In genomic region chr1:11979453-11979817, GRCh38 we compare ENCODE assay signal across 9 cellular contexts. TPM values are rescaled to one million over a fixed set of nuclear protein-coding genes. Genes with fewer than 3 reads are reported as not detected.
DNase-seq lines count a peak whose midpoint lies in the region; ATAC-seq lines count a peak whose summit lies in the region.
"Had no signal": no experiment of that assay in that cellular context is flagged by ENCODE, and none has a peak within 500 bp of the region (broad histone marks: within the 10 kb centered on the region; RNA-seq: fewer than 3 reads in every experiment).

No MANE protein-coding gene starts in this region.

- no peaks in the 10 kb centered on the region for H3K27me3 ChIP-seq in BLaER1 treated with 17β-estradiol and CSF1 and Interleukin-3, amounts not matched to agents 10 nM and 100 nM

- no peak for DNase-seq in central memory CD8-positive, alpha-beta T cell (ENCODE audit: low spot score in 2 of 2)
- no peak for DNase-seq in NCI-H345 treated with DMSO at 0.1 percent for 48 hours (lab: John Stamatoyannopoulos, UW; ENCODE audit: unreplicated experiment)

- H3K4me3 ChIP-seq in BLaER1 treated with 17β-estradiol and CSF1 and Interleukin-3, amounts not matched to agents 10 nM and 100 nM = peak overlapping the region; percentile 89 to 100 (median 93)
- H3K4me3 ChIP-seq in mesodermal cell (ENCODE audit: extremely low read depth, insufficient read depth, low read length, poor library complexity, severe bottlenecking) = peak overlapping the region; percentile 99

- H3K4me1 ChIP-seq in BLaER1 treated with 17β-estradiol and CSF1 and Interleukin-3, amounts not matched to agents 10 nM and 100 nM = peaks cover 34 to 67% (median 59%) of the 10 kb centered on the region in 10 experiments
- H3K4me1 ChIP-seq in mesodermal cell (ENCODE audit: control insufficient read depth, insufficient read depth, low read length, poor library complexity, severe bottlenecking) = peaks cover 19% of the 10 kb centered on the region

- H3K4me2 ChIP-seq in BLaER1 treated with 17β-estradiol and CSF1 and Interleukin-3, amounts not matched to agents 10 nM and 100 nM = peak overlapping the region; percentile 76 to 96 (median 89)

- H3K4me3 Mint-ChIP-seq in central memory CD8-positive, alpha-beta T cell = peak overlapping the region; percentile 92

- peak overlapping the region in 10 of 11 experiments; percentile 90 to 97 (median 92); a peak in 18 of 22 replicates for H3K27ac ChIP-seq in BLaER1 treated with 17β-estradiol and CSF1 and Interleukin-3, amounts not matched to agents 10 nM and 100 nM
- H3K27ac ChIP-seq in KOPT-K1 (ENCODE audit: low read depth, low read length, poor library complexity, severe bottlenecking) (peak overlapping the region; percentile 73), mesodermal cell (ENCODE audit: low read depth, low read length, severe bottlenecking) (peak overlapping the region; percentile 94)

- H3K27ac Mint-ChIP-seq in central memory CD8-positive, alpha-beta T cell (ENCODE audit: low read depth) = peak overlapping the region; percentile 98

- ATAC-seq in central memory CD8-positive, alpha-beta T cell (replicated peaks; ENCODE audit: extremely low read depth, poor library complexity, severe bottlenecking) = no peak
- ATAC-seq in GM21360 (IDR thresholded peaks at IDR 0.05; ENCODE audit: unreplicated experiment) = no peak
- ATAC-seq in HG02938 (IDR thresholded peaks at IDR 0.05; ENCODE audit: unreplicated experiment) = no peak
- no peak for ATAC-seq in HG03280 (IDR thresholded peaks at IDR 0.05; ENCODE audit: unreplicated experiment)

- H3K9me3 ChIP-seq in BLaER1 treated with 17β-estradiol and CSF1 and Interleukin-3, amounts not matched to agents 10 nM and 100 nM (replicated peaks in 1 of 11) = no peaks in the 10 kb centered on the region
- H3K9me3 ChIP-seq in KOPT-K1 (ENCODE audit: insufficient read depth, low read length, poor library complexity, severe bottlenecking) (no peaks in the 10 kb centered on the region), mesodermal cell (ENCODE audit: control insufficient read depth, low read length) (no peaks in the 10 kb centered on the region)
- H3K9me3 ChIP-seq: mucosa of descending colon had no signal

- H3K9ac ChIP-seq in BLaER1 treated with 17β-estradiol and CSF1 and Interleukin-3, amounts not matched to agents 10 nM and 100 nM = peak overlapping the region; percentile 93 to 98 (median 96); a peak in 21 of 22 replicates

- 67 to 74% methylated on average over 14 to 15 of the region's 17 CpGs for WGBS in mesodermal cell (ENCODE audit: insufficient coverage in 2 of 2), 2 experiments

- H3K9me3 Mint-ChIP-seq in central memory CD8-positive, alpha-beta T cell = no peaks in the 10 kb centered on the region

- H3K36me3 Mint-ChIP-seq in central memory CD8-positive, alpha-beta T cell (ENCODE audit: insufficient read depth) = peaks cover 28% of the 10 kb centered on the region

- peaks cover 42% of the 10 kb centered on the region for H3K4me1 Mint-ChIP-seq in central memory CD8-positive, alpha-beta T cell

- peaks cover 0 to 47% (median 8%) of the 10 kb centered on the region in 11 experiments; a peak in 12 of 22 replicates for H4K20me1 ChIP-seq in BLaER1 treated with 17β-estradiol and CSF1 and Interleukin-3, amounts not matched to agents 10 nM and 100 nM

- H3K36me3 ChIP-seq in BLaER1 treated with 17β-estradiol and CSF1 and Interleukin-3, amounts not matched to agents 10 nM and 100 nM = peaks cover 35 to 56% (median 44%) of the 10 kb centered on the region in 11 experiments
- H3K36me3 ChIP-seq in KOPT-K1 (ENCODE audit: insufficient read depth, low read length) = peaks cover 38% of the 10 kb centered on the region
- H3K36me3 ChIP-seq in mesodermal cell (ENCODE audit: control insufficient read depth, insufficient read depth, low read length) = peaks cover 45% of the 10 kb centered on the region

- no peaks in the 10 kb centered on the region for H3K27me3 Mint-ChIP-seq in central memory CD8-positive, alpha-beta T cell

RNA-seq across cellular contexts. Expression of gene MFN2, which starts 0.8 kb away (rescaled TPM):
- 49.3 TPM for polyA plus RNA-seq in mesodermal cell (2013, experiment 1 of 2)
- polyA plus RNA-seq in mesodermal cell (2013, experiment 2 of 2) = 44.0 TPM

RNA-seq across cellular contexts. Expression of gene MIIP, which starts 39.9 kb away (rescaled TPM):
- 42.0 TPM for polyA plus RNA-seq in mesodermal cell (2013, experiment 1 of 2)
- polyA plus RNA-seq in mesodermal cell (2013, experiment 2 of 2) = 36.8 TPM

RNA-seq across cellular contexts. Expression of gene PLOD1, which starts 44.9 kb away (rescaled TPM):
- 148 TPM for polyA plus RNA-seq in mesodermal cell (2013, experiment 1 of 2)
- 133 TPM for polyA plus RNA-seq in mesodermal cell (2013, experiment 2 of 2)

RNA-seq across cellular contexts. Expression of gene KIAA2013, which starts 53.2 kb away (rescaled TPM):
- polyA plus RNA-seq in mesodermal cell (2013, experiment 1 of 2) = 39.0 TPM
- polyA plus RNA-seq in mesodermal cell (2013, experiment 2 of 2) = 33.1 TPM
